ENCODE assay signal across 8 cellular contexts in genomic region chr7:100705341-100705752, GRCh38. TPM values are rescaled to one million over a fixed set of nuclear protein-coding genes. Genes with fewer than 3 reads are reported as not detected.
A peak's percentile ranks its signal among the peaks of the same experiment; 100 is the strongest.
DNase-seq lines count a peak whose midpoint lies in the region; ATAC-seq and TF ChIP-seq lines count a peak whose summit lies in the region.

No MANE protein-coding gene starts in this region.

- ATAC-seq in GM18517 (IDR thresholded peaks at IDR 0.05; ENCODE audit: unreplicated experiment) (peak; percentile 46), HG03060 (IDR thresholded peaks at IDR 0.05; ENCODE audit: low read depth, unreplicated experiment) (peak; percentile 39), left lobe of liver (peak; percentile 77)

- TF ChIP-seq CTCF in AG04450 (IDR thresholded peaks at IDR 0.05; ENCODE audit: low read depth, low read length) (peak; percentile 90), coronary artery (IDR thresholded peaks at IDR 0.05) (peak; percentile 91)

- DNase-seq in AG04450 (ENCODE audit: low read depth, low spot score): no peak
- peak; percentile 68 for DNase-seq in NCI-H2171 treated with DMSO at 0.1 percent for 48 hours (lab: John Stamatoyannopoulos, UW)
- DNase-seq in activated CD4-positive, alpha-beta T cell treated with anti-CD3 and anti-CD28 coated beads for 48 hours: peak; percentile 89
- no peak for DNase-seq in coronary artery (ENCODE audit: low spot score)
- peak; percentile 84 for DNase-seq in left lobe of liver (ENCODE audit: low spot score)
- DNase-seq in stimulated activated CD4-positive, alpha-beta T cell treated with anti-CD3 and anti-CD28 coated beads, Interleukin-4, amount 100 ng/mL, for 1 hour: peak; percentile 82

- POLR2A ChIA-PET in AG04450 (lab: Yijun Ruan, JAX): interaction anchor here (0.6 to 2.3 kb wide), 22 partner anchors 11 to 389 kb away, joined by 3 to 19 read pairs (median 6); partner anchors contain the start of genes EPHB4, FBXO24, GIGYF1 and LRCH4

- peaks cover 7% of the 10 kb centered on the region for H3K27me3 ChIP-seq in AG04450 (ENCODE audit: control insufficient read depth, insufficient read depth, low read length)

- CTCF ChIA-PET in AG04450 (lab: Charles Lee): interaction anchor here (0.5 to 6.1 kb wide), 41 partner anchors 8 to 1546 kb away, joined by 3 to 165 read pairs (median 5); partner anchors contain the start of genes EPHB4, FBXO24, LRCH4 and MOSPD3

- peak overlapping the region; percentile 82 for H3K27ac ChIP-seq in AG04450 (ENCODE audit: low read depth, low read length)
- H3K27ac ChIP-seq in coronary artery: peak overlapping the region; percentile 95 to 98

- peak overlapping the region; percentile 77 for H3K4me3 ChIP-seq in AG04450 (ENCODE audit: low read depth, low read length)
- peak overlapping the region; percentile 93 for H3K4me3 ChIP-seq in coronary artery

- no peaks in the 10 kb centered on the region; the same call in 1 of the 2 replicates for H3K9me3 ChIP-seq in AG04450 (ENCODE audit: control insufficient read depth, insufficient read depth, low read length)

RNA-seq across cellular contexts. Expression of gene POP7, which starts 0.6 kb away (rescaled TPM):
- polyA plus RNA-seq in AG04450 (2011; rRNA removed): 17.7 and 20.0 TPM in 2 replicates
- 8.9 and 9.2 TPM in 2 replicates for polyA minus RNA-seq in AG04450 (2011; rRNA and poly(A)+ RNA removed)
- 28.5 TPM for total RNA-seq in left lobe of liver

RNA-seq across cellular contexts. Expression of gene GIGYF1, which starts 11.3 kb away (rescaled TPM):
- 4.4 and 5.2 TPM in 2 replicates for polyA plus RNA-seq in AG04450 (2011; rRNA removed)
- 4.7 and 5.4 TPM in 2 replicates for polyA minus RNA-seq in AG04450 (2011; rRNA and poly(A)+ RNA removed)
- 21.6 TPM for total RNA-seq in left lobe of liver

RNA-seq across cellular contexts. Expression of gene EPO, which starts 14.9 kb away (rescaled TPM):
- polyA plus RNA-seq in AG04450 (2011; rRNA removed): not detected in 2 replicates
- not detected in 2 replicates for polyA minus RNA-seq in AG04450 (2011; rRNA and poly(A)+ RNA removed)
- 6.4 TPM for total RNA-seq in left lobe of liver

RNA-seq across cellular contexts. Expression of gene ZAN, which starts 28.0 kb away (rescaled TPM):
- polyA plus RNA-seq in AG04450 (2011; rRNA removed): not detected in 2 replicates
- not detected in 2 replicates for polyA minus RNA-seq in AG04450 (2011; rRNA and poly(A)+ RNA removed)
- 0.03 TPM for total RNA-seq in left lobe of liver

RNA-seq across cellular contexts. Expression of gene GNB2, which starts 31.8 kb away (rescaled TPM):
- 68.4 and 114 TPM in 2 replicates for polyA plus RNA-seq in AG04450 (2011; rRNA removed)
- polyA minus RNA-seq in AG04450 (2011; rRNA and poly(A)+ RNA removed): 77.8 and 95.0 TPM in 2 replicates
- total RNA-seq in left lobe of liver: 80.9 TPM

Comparison
In these comparisons a context has a peak if more than half of its experiments do, and no peak if none do; other contexts are left out.
1. DNase-seq: peak in NCI-H2171 treated with DMSO at 0.1 percent for 48 hours (single experiment), activated CD4-positive, alpha-beta T cell treated with anti-CD3 and anti-CD28 coated beads for 48 hours (single experiment), left lobe of liver (single experiment) and stimulated activated CD4-positive, alpha-beta T cell treated with anti-CD3 and anti-CD28 coated beads, Interleukin-4, amount 100 ng/mL, for 1 hour (single experiment); none in AG04450 (single experiment) and coronary artery (single experiment).
2. Peak in every context shown above with its lines, with median percentiles within 50 percentile points of each other: ATAC-seq.